1 cellular context compared by ENCODE assay signal in genomic region chr15:90178468-90179435, GRCh38.
TF ChIP-seq lines count a peak whose summit lies in the region.

No MANE protein-coding gene starts in this region.

TF ChIP-seq in HepG2, 621 proteins besides CTCF, POLR2A, EP300 and RAD21:
- TF ChIP-seq, protein P1, sequence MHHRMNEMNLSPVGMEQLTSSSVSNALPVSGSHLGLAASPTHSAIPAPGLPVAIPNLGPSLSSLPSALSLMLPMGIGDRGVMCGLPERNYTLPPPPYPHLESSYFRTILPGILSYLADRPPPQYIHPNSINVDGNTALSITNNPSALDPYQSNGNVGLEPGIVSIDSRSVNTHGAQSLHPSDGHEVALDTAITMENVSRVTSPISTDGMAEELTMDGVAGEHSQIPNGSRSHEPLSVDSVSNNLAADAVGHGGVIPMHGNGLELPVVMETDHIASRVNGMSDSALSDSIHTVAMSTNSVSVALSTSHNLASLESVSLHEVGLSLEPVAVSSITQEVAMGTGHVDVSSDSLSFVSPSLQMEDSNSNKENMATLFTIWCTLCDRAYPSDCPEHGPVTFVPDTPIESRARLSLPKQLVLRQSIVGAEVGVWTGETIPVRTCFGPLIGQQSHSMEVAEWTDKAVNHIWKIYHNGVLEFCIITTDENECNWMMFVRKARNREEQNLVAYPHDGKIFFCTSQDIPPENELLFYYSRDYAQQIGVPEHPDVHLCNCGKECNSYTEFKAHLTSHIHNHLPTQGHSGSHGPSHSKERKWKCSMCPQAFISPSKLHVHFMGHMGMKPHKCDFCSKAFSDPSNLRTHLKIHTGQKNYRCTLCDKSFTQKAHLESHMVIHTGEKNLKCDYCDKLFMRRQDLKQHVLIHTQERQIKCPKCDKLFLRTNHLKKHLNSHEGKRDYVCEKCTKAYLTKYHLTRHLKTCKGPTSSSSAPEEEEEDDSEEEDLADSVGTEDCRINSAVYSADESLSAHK (CRISPR knock-in tag; IDR thresholded peaks at IDR 0.05; ENCODE audit: borderline replicate concordance), result no peak
- TF ChIP-seq, protein P2, sequence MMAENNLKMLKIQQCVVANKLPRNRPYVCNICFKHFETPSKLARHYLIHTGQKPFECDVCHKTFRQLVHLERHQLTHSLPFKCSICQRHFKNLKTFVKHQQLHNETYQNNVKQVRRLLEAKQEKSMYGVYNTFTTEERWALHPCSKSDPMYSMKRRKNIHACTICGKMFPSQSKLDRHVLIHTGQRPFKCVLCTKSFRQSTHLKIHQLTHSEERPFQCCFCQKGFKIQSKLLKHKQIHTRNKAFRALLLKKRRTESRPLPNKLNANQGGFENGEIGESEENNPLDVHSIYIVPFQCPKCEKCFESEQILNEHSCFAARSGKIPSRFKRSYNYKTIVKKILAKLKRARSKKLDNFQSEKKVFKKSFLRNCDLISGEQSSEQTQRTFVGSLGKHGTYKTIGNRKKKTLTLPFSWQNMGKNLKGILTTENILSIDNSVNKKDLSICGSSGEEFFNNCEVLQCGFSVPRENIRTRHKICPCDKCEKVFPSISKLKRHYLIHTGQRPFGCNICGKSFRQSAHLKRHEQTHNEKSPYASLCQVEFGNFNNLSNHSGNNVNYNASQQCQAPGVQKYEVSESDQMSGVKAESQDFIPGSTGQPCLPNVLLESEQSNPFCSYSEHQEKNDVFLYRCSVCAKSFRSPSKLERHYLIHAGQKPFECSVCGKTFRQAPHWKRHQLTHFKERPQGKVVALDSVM (CRISPR knock-in tag; IDR thresholded peaks at IDR 0.05), result peak; percentile 19; the same call in 1 of the 2 replicates
- TF ChIP-seq CCAR2 (optimal IDR thresholded peaks at IDR 0.05; ENCODE audit: low read depth, low read length) (no peak), RELA (CRISPR knock-in tag; IDR thresholded peaks at IDR 0.05) (no peak)
